1 cellular context compared by ENCODE assay signal in genomic region chr3:196280689-196281463, GRCh38.
TF ChIP-seq lines count a peak whose summit lies in the region.

No MANE protein-coding gene starts in this region.

TF ChIP-seq in SK-N-SH treated with all-trans-retinoic acid at 6 μM for 48 hours, 23 proteins besides CTCF, POLR2A, EP300 and RAD21 (continued from another document):
- TF ChIP-seq CREB5 (CRISPR knock-in tag; IDR thresholded peaks at IDR 0.05; ENCODE audit: low read depth) (no peak), ZFP30 (CRISPR knock-in tag; IDR thresholded peaks at IDR 0.05) (no peak), PATZ1 (CRISPR knock-in tag; IDR thresholded peaks at IDR 0.05; ENCODE audit: borderline replicate concordance) (no peak), CSRNP3 (CRISPR knock-in tag; IDR thresholded peaks at IDR 0.05) (no peak), TCF4 (CRISPR knock-in tag; IDR thresholded peaks at IDR 0.05; ENCODE audit: borderline replicate concordance) (no peak), ZNF8 (CRISPR knock-in tag; IDR thresholded peaks at IDR 0.05) (no peak), ZC3H10 (CRISPR knock-in tag; IDR thresholded peaks at IDR 0.05) (no peak)
